8 cellular contexts compared by ENCODE assay signal in the genomic region with DNA sequence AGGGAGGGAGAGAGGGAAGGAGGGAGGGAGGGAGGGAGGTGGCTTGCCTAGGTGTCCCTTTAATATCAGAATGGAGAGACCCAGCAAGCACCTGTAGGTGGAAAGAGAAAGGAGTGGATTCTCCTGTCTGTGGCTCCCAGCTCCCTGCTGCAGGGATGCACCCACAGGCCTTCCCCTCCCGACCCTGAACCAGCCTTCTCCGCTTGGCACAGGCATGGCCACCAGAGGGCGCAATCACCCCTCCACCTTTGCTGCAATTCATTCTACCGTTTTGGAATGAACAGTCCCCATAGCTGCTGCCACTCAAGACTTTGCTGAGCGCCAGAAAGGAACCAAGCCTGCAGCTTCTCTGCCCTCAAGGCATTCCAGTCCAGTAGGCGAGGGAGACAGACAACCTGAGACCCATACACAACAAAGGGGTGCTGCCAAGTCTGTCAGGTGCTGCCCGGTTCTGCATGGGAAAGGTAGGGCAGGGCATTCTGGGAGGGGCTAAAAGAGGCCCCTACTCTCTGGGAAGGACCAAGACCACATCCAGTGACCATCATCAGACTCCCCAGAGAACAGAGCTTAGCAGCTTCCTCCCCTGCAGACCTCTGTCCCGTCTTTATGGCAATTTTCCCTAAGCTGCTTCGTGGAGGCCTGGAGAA. TPM values are rescaled to one million over a fixed set of nuclear protein-coding genes. Genes with fewer than 3 reads are reported as not detected.
DNase-seq lines count a peak whose midpoint lies in the region; TF ChIP-seq lines count a peak whose summit lies in the region.

No MANE protein-coding gene starts in this region.

- H3K27ac Mint-ChIP-seq in activated T-helper 2 cell treated with anti-CD3 and anti-CD28 coated beads, Interferon-gamma antibody, Interleukin-2, Interleukin-4, amounts not matched to agents 10 μg/mL and 5 μg/mL and 100 μg/mL, durations not matched to agents 14 hours and 24 hours and 36 hours, result no peak overlapping the region

- intact Hi-C loops in activated T-helper 2 cell treated with anti-CD3 and anti-CD28 coated beads, Interferon-gamma antibody, Interleukin-2, Interleukin-4, amounts not matched to agents 10 μg/mL and 5 μg/mL and 100 μg/mL, durations not matched to agents 14 hours and 24 hours and 36 hours (cut with micrococcal nuclease), result loop anchor here (1.0 to 5.0 kb wide), 3 partner anchors 18 to 227 kb away; a partner anchor contains a TSS

- H3K27me3 Mint-ChIP-seq in activated T-helper 2 cell treated with anti-CD3 and anti-CD28 coated beads, Interferon-gamma antibody, Interleukin-2, Interleukin-4, amounts not matched to agents 10 μg/mL and 5 μg/mL and 100 μg/mL, durations not matched to agents 14 hours and 24 hours and 36 hours (ENCODE audit: low read depth), result no peaks in the 10 kb centered on the region

- DNase-seq in DMS153 treated with DMSO at 0.1 percent for 48 hours (lab: John Stamatoyannopoulos, UW; ENCODE audit: unreplicated experiment) (peak; percentile 33), DMS153 (lab: John Stamatoyannopoulos, UW) (no peak), Kasumi-1 (lab: John Stamatoyannopoulos, UW) (peak; percentile 84 to 91), SHP77 (lab: John Stamatoyannopoulos, UW) (peak; percentile 58 to 60), fibroblast of the aortic adventitia (ENCODE audit: low read depth) (peak; percentile 80), nucleus accumbens (lab: John Stamatoyannopoulos, UW) (peak in 48 of 56 donors; percentile 26 to 91 (median 66)), substantia nigra (lab: John Stamatoyannopoulos, UW) (peak in 45 of 49 donors; percentile 22 to 86 (median 67))
- peak; percentile 77 for DNase-seq in activated T-helper 2 cell treated with anti-CD3 and anti-CD28 coated beads, Interferon-gamma antibody, Interleukin-2, Interleukin-4, amounts not matched to agents 10 μg/mL and 5 μg/mL and 100 μg/mL, durations not matched to agents 14 hours and 24 hours and 36 hours (ENCODE audit: low spot score)

- H3K4me3 ChIP-seq in fibroblast of the aortic adventitia (ENCODE audit: low read depth, low read length), result no peak overlapping the region

- H3K9me3 Mint-ChIP-seq in activated T-helper 2 cell treated with anti-CD3 and anti-CD28 coated beads, Interferon-gamma antibody, Interleukin-2, Interleukin-4, amounts not matched to agents 10 μg/mL and 5 μg/mL and 100 μg/mL, durations not matched to agents 14 hours and 24 hours and 36 hours, result no peaks in the 10 kb centered on the region

- peak; percentile 98 for TF ChIP-seq CTCF in fibroblast of the aortic adventitia (IDR thresholded peaks at IDR 0.05; ENCODE audit: insufficient read depth, low read length)

- H3K27ac ChIP-seq in substantia nigra (ENCODE audit: low read depth, low read length, poor library complexity, severe bottlenecking), result no peak overlapping the region

- peaks cover 11% of the 10 kb centered on the region for H3K36me3 Mint-ChIP-seq in activated T-helper 2 cell treated with anti-CD3 and anti-CD28 coated beads, Interferon-gamma antibody, Interleukin-2, Interleukin-4, amounts not matched to agents 10 μg/mL and 5 μg/mL and 100 μg/mL, durations not matched to agents 14 hours and 24 hours and 36 hours (ENCODE audit: low read depth)

- H3K4me1 Mint-ChIP-seq in activated T-helper 2 cell treated with anti-CD3 and anti-CD28 coated beads, Interferon-gamma antibody, Interleukin-2, Interleukin-4, amounts not matched to agents 10 μg/mL and 5 μg/mL and 100 μg/mL, durations not matched to agents 14 hours and 24 hours and 36 hours (ENCODE audit: low read depth), result peaks cover 57% of the 10 kb centered on the region

- H3K4me3 Mint-ChIP-seq in activated T-helper 2 cell treated with anti-CD3 and anti-CD28 coated beads, Interferon-gamma antibody, Interleukin-2, Interleukin-4, amounts not matched to agents 10 μg/mL and 5 μg/mL and 100 μg/mL, durations not matched to agents 14 hours and 24 hours and 36 hours (ENCODE audit: low read depth), result peak overlapping the region; percentile 15

RNA-seq across cellular contexts. Expression of a gene that starts 4.9 kb away (rescaled TPM):
- total RNA-seq in activated T-helper 2 cell treated with anti-CD3 and anti-CD28 coated beads, Interferon-gamma antibody, Interleukin-2, Interleukin-4, amounts not matched to agents 10 μg/mL and 5 μg/mL and 100 μg/mL, durations not matched to agents 14 hours and 24 hours and 36 hours, result 0.32 and 0.50 TPM in 2 replicates
- not detected in 2 replicates for total RNA-seq in fibroblast of the aortic adventitia (ENCODE audit: low replicate concordance)

RNA-seq across cellular contexts. Expression of a gene that starts 18.5 kb away (rescaled TPM):
- 89.7 and 91.1 TPM in 2 replicates for total RNA-seq in activated T-helper 2 cell treated with anti-CD3 and anti-CD28 coated beads, Interferon-gamma antibody, Interleukin-2, Interleukin-4, amounts not matched to agents 10 μg/mL and 5 μg/mL and 100 μg/mL, durations not matched to agents 14 hours and 24 hours and 36 hours
- total RNA-seq in fibroblast of the aortic adventitia (ENCODE audit: low replicate concordance), result 97.5 and 109 TPM in 2 replicates

RNA-seq across cellular contexts. Expression of a gene that starts 22.5 kb away (rescaled TPM):
- 117 and 123 TPM in 2 replicates for total RNA-seq in activated T-helper 2 cell treated with anti-CD3 and anti-CD28 coated beads, Interferon-gamma antibody, Interleukin-2, Interleukin-4, amounts not matched to agents 10 μg/mL and 5 μg/mL and 100 μg/mL, durations not matched to agents 14 hours and 24 hours and 36 hours
- 18.8 and 40.8 TPM in 2 replicates for total RNA-seq in fibroblast of the aortic adventitia (ENCODE audit: low replicate concordance)

RNA-seq across cellular contexts. Expression of a gene that starts 25.1 kb away (rescaled TPM):
- 44.7 and 46.4 TPM in 2 replicates for total RNA-seq in activated T-helper 2 cell treated with anti-CD3 and anti-CD28 coated beads, Interferon-gamma antibody, Interleukin-2, Interleukin-4, amounts not matched to agents 10 μg/mL and 5 μg/mL and 100 μg/mL, durations not matched to agents 14 hours and 24 hours and 36 hours
- total RNA-seq in fibroblast of the aortic adventitia (ENCODE audit: low replicate concordance), result 27.4 and 42.4 TPM in 2 replicates

RNA-seq across cellular contexts. Expression of a gene that starts 57.9 kb away (rescaled TPM):
- total RNA-seq in activated T-helper 2 cell treated with anti-CD3 and anti-CD28 coated beads, Interferon-gamma antibody, Interleukin-2, Interleukin-4, amounts not matched to agents 10 μg/mL and 5 μg/mL and 100 μg/mL, durations not matched to agents 14 hours and 24 hours and 36 hours, result 101 and 103 TPM in 2 replicates
- total RNA-seq in fibroblast of the aortic adventitia (ENCODE audit: low replicate concordance), result 39.6 and 61.5 TPM in 2 replicates
